ENCODE assay signal across 1 cellular context in the genomic region with DNA sequence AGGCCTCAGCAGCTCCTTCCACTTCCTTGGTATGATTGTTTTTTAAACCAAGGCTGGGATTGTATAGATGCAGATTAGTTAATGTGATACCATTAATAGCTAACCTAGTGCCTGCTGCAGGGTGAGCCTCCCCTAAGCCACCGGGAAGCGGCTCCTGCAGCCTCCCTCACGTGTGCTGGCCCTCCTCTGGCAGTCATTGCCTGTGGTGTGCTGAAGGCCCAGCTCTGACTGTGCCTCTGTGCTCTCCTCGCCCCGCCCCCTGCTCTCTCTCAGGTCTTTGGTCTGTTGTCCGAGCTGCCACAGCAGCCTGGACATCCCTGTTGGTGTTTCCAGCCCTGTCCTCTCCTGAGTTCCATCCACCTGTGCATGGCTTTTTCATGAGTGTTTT.
TF ChIP-seq lines count a peak whose summit lies in the region.

No MANE protein-coding gene starts in this region.

TF ChIP-seq in IMR-90, 13 proteins besides CTCF, POLR2A, EP300 and RAD21 (continued from another document):
- TF ChIP-seq RFX5 (IDR thresholded peaks at IDR 0.05; ENCODE audit: low read depth, low read length), result no peak
- no peak for TF ChIP-seq RCOR1 (IDR thresholded peaks at IDR 0.05; ENCODE audit: insufficient replicate concordance, low read length)
- TF ChIP-seq MAFK (IDR thresholded peaks at IDR 0.05; ENCODE audit: low read depth, low read length), result no peak
- TF ChIP-seq, protein P1, sequence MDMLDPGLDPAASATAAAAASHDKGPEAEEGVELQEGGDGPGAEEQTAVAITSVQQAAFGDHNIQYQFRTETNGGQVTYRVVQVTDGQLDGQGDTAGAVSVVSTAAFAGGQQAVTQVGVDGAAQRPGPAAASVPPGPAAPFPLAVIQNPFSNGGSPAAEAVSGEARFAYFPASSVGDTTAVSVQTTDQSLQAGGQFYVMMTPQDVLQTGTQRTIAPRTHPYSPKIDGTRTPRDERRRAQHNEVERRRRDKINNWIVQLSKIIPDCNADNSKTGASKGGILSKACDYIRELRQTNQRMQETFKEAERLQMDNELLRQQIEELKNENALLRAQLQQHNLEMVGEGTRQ (IDR thresholded peaks at IDR 0.05; ENCODE audit: low read depth, low read length), result no peak
- no peak for TF ChIP-seq CEBPB (IDR thresholded peaks at IDR 0.05; ENCODE audit: low read depth, low read length)
- TF ChIP-seq NFE2L2 (IDR thresholded peaks at IDR 0.05; ENCODE audit: low read depth, low read length), result no peak
